ENCODE assay signal across 7 cellular contexts in genomic region chr17:43020789-43021738, GRCh38. TPM values are rescaled to one million over a fixed set of nuclear protein-coding genes. Genes with fewer than 3 reads are reported as not detected.
A peak's percentile ranks its signal among the peaks of the same experiment; 100 is the strongest.
DNase-seq lines count a peak whose midpoint lies in the region; ATAC-seq and TF ChIP-seq lines count a peak whose summit lies in the region.

No MANE protein-coding gene starts in this region.

- WGBS in stomach, 5 donors = 16 to 26% (median 22%) methylated on average over 31 to 40 of the region's 40 CpGs

- in situ Hi-C loops in KBM-7 (cut with MboI; ENCODE audit: low pct_unique_long_range_greater_than_20kb, low sequenced_read_pairs) = loop anchor here (25.0 kb wide), 1 partner anchor 341 kb away; no protein-coding TSS in a partner anchor

- intact Hi-C loops in stomach (cut with DNase I; ENCODE audit: low total_unique reads) = loop anchor here (10.0 kb wide), 1 partner anchor 104 kb away; the partner anchor contains the start of gene BRCA1

- no peak for TF ChIP-seq POLR2A in stomach (IDR thresholded peaks at IDR 0.05)

- no peak for TF ChIP-seq EP300 in stomach (IDR thresholded peaks at IDR 0.05)

- H3K4me1 ChIP-seq in duodenal mucosa (ENCODE audit: control insufficient read depth in 1 of 2, insufficient read depth in 2 of 2, low read length in 2 of 2) (peaks cover 15 to 41% of the 10 kb centered on the region in 2 donors), stomach (peaks cover 45 to 72% (median 56%) of the 10 kb centered on the region in 4 donors)

- peak; percentile 1 for ATAC-seq in left lobe of liver
- ATAC-seq in HG03378 (IDR thresholded peaks at IDR 0.05; ENCODE audit: unreplicated experiment) = no peak

- H3K27me3 ChIP-seq in duodenal mucosa (ENCODE audit: control insufficient read depth in 1 of 2, insufficient read depth in 2 of 2, low read length in 2 of 2) (no peaks in the 10 kb centered on the region), stomach (no peaks in the 10 kb centered on the region)

- H3K4me3 ChIP-seq in duodenal mucosa (ENCODE audit: low read depth in 1 of 2, low read length in 2 of 2) (peak overlapping the region; percentile 88 to 91), stomach (peak overlapping the region; percentile 73 to 100 (median 92))

- DNase-seq in ELF-1 (ENCODE audit: low read depth, low spot score) (peak; percentile 79), KBM-7 (peak; percentile 71), T1000 (lab: John Stamatoyannopoulos, UW) (peak; percentile 69), left lobe of liver (ENCODE audit: low spot score) (peak; percentile 62), stomach (peak; percentile 34)

- no peaks in the 10 kb centered on the region for H3K9me3 ChIP-seq in duodenal mucosa (ENCODE audit: control insufficient read depth in 1 of 2, low read length in 2 of 2)
- no peaks in the 10 kb centered on the region for H3K9me3 ChIP-seq in stomach

- H3K27ac ChIP-seq in duodenal mucosa (ENCODE audit: low read depth, low read length) (peak overlapping the region; percentile 80), stomach (peak overlapping the region; percentile 77 to 90 (median 86))

- no peak for TF ChIP-seq CTCF in stomach (IDR thresholded peaks at IDR 0.05)

- H3K9ac ChIP-seq in duodenal mucosa (ENCODE audit: low read depth in 1 of 2, low read length in 2 of 2) = peak overlapping the region; percentile 77 to 85

- H3K36me3 ChIP-seq in duodenal mucosa (ENCODE audit: control insufficient read depth in 1 of 2, insufficient read depth in 2 of 2, low read length in 2 of 2) = peaks cover 3 to 9% of the 10 kb centered on the region in 2 donors
- peaks cover 14 to 24% (median 21%) of the 10 kb centered on the region in 4 donors for H3K36me3 ChIP-seq in stomach

RNA-seq across cellular contexts. Expression of gene VAT1, which starts 1.1 kb away (rescaled TPM):
- 41.5 TPM for total RNA-seq in left lobe of liver
- total RNA-seq in stomach = 10 to 100 TPM in 4 of 5 donors, 1 to 10 TPM in 1; 8.2 to 71.7 (median 55.8) TPM
- 10 to 100 TPM; 26.5 to 73.6 (median 65.7) TPM for polyA plus RNA-seq in stomach

RNA-seq across cellular contexts. Expression of gene RND2, which starts 4.0 kb away (rescaled TPM):
- total RNA-seq in left lobe of liver (3.6 TPM), stomach (1 to 10 TPM in 3 of 5 donors, under 1 TPM in 1, not detected in 1; 0.37 to 5.8 (median 2.1) TPM)
- 1 to 10 TPM in 2 of 3 donors, under 1 TPM in 1; 0.50 to 1.2 (median 1.2) TPM for polyA plus RNA-seq in stomach

RNA-seq across cellular contexts. Expression of gene IFI35, which starts 14.5 kb away (rescaled TPM):
- total RNA-seq in left lobe of liver (13.7 TPM), stomach (100 to 1,000 TPM in 1 of 5 donors, 10 to 100 TPM in 2, 1 to 10 TPM in 2; 4.0 to 145 (median 19.5) TPM)
- polyA plus RNA-seq in stomach = 10 to 100 TPM; 37.6 to 53.0 (median 46.4) TPM

RNA-seq across cellular contexts. Expression of gene RPL27, which starts 22.8 kb away (rescaled TPM):
- total RNA-seq in left lobe of liver (293 TPM), stomach (1,000 to 10,000 TPM in 3 of 5 donors, 100 to 1,000 TPM in 2; 251 to 1,639 (median 1,099) TPM)
- 1,000 to 10,000 TPM; 2,693 to 4,199 (median 4,058) TPM for polyA plus RNA-seq in stomach

RNA-seq across cellular contexts. Expression of gene RUNDC1, which starts 40.7 kb away (rescaled TPM):
- total RNA-seq in left lobe of liver (5.3 TPM), stomach (10 to 100 TPM; 12.9 to 51.6 (median 15.2) TPM)
- 1 to 10 TPM; 5.8 to 7.1 (median 6.6) TPM for polyA plus RNA-seq in stomach
